Comparison of ENCODE assay signal across 9 cellular contexts in the genomic region with DNA sequence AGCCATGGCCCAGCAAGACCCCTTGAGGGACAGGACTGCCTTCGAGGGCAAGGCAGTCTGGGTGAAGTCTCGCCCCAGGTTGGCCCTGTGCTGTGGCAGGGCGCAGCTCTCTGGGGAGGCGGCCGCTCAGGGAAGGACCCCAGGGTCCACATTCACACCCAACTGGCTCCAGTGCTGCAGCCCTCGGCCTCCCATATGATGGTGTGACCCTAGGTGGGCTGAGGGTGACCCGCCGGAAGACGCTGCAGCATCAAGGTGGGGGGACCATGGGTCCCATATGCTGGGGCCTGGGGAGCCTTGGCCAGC. TPM values are rescaled to one million over a fixed set of nuclear protein-coding genes. Genes with fewer than 3 reads are reported as not detected.
"Had no signal": no experiment of that assay in that cellular context is flagged by ENCODE, and none has a peak within 500 bp of the region (broad histone marks: within the 10 kb centered on the region; RNA-seq: fewer than 3 reads in every experiment).

No MANE protein-coding gene starts in this region.

- H2AFZ ChIP-seq: GM23248 had no signal

- H3K27ac ChIP-seq: GM23248, HL-60 had no signal

- DNase-seq: GM23248, GOT3, H9, HCEC 1CT, KG1 had no signal

- H3K9ac ChIP-seq: GM23248 had no signal

- ATAC-seq: HepG2 had no signal

- H3K27ac Mint-ChIP-seq: H9, IgD-negative memory B cell had no signal

- H3K9me3 Mint-ChIP-seq: H9, IgD-negative memory B cell had no signal

- H3K4me3 ChIP-seq: GM23248 had no signal

- H3K4me3 Mint-ChIP-seq: H9, IgD-negative memory B cell had no signal

- H3K36me3 Mint-ChIP-seq: IgD-negative memory B cell had no signal

- FAIRE-seq: H54, HepG2 had no signal

- H3K4me1 Mint-ChIP-seq: IgD-negative memory B cell had no signal

RNA-seq across cellular contexts. Expression of gene CCDC188, which starts 28.0 kb away (rescaled TPM):
- total RNA-seq: H9, HepG2 had no signal
- polyA plus RNA-seq: HepG2, IgD-negative memory B cell had no signal
